ENCODE assay signal across 9 cellular contexts in the genomic region with DNA sequence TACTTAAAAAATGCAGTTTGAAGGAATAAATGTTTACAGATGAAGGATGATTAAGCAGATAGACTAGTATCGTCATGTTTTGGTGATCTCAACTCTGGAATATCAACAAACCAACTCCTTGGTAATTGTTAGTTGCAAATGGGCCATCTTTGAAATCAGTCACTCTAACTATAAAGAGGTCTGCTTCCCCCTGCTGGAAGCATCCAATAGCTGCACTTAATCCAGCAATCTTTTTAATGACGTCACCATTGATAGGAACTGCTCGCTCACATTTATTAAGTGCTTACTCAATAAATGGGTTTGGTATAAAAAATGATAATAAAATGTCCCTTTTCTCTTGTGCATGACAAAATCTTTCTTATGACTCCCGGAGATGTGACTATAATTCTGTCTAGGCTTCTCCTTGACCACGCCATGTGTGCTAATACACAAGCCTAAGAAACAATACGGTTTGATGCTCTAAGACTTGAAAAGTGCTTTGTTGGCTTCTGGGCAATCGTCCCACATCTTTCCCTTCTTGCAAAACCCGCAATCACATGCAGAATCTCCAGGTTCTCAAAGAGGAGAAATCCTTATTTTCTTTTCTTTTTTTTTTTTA.
DNase-seq lines count a peak whose midpoint lies in the region; ATAC-seq and TF ChIP-seq lines count a peak whose summit lies in the region.
"Had no signal": no experiment of that assay in that cellular context is flagged by ENCODE, and none has a peak within 500 bp of the region (broad histone marks: within the 10 kb centered on the region; RNA-seq: fewer than 3 reads in every experiment).

No MANE protein-coding gene starts in this region.

- intact Hi-C loops in OCI-LY7 (cut with micrococcal nuclease; ENCODE audit: unreplicated experiment) (loop anchor here (5.0 to 10.0 kb wide), 2 partner anchors 152 to 209 kb away; no protein-coding TSS in a partner anchor), dorsolateral prefrontal cortex (cut with DNase I) (loop anchor here in 1 of 2 donors (10.0 kb wide), 1 partner anchor 149 kb away; no protein-coding TSS in a partner anchor), ascending aorta (cut with DNase I) (no loop called here)

- no peaks in the 10 kb centered on the region for H4K20me1 ChIP-seq in OCI-LY7 (ENCODE audit: insufficient read depth, low read length)

- H3K4me2 ChIP-seq in OCI-LY7 (ENCODE audit: low read length) = no peak overlapping the region

- no peaks in the 10 kb centered on the region for H3K4me1 ChIP-seq in OCI-LY7 (ENCODE audit: insufficient read depth, low read length, poor library complexity, severe bottlenecking)
- no peaks in the 10 kb centered on the region for H3K4me1 ChIP-seq in ascending aorta

- DNase-seq in NCI-H524 (lab: John Stamatoyannopoulos, UW) (peak; percentile 23 to 62), NCI-H524 treated with DMSO at 0.1 percent for 48 hours (lab: John Stamatoyannopoulos, UW) (no peak), HT-29 (ENCODE audit: low spot score) (peak; percentile 60), OCI-LY7 (ENCODE audit: low spot score) (peak; percentile 56), dorsolateral prefrontal cortex (peak in 1 of 10 donors; percentile 13), nephron progenitor cell (peak; percentile 16), ascending aorta (ENCODE audit: low spot score in 2 of 2) (no peak)

- H3K27me3 Mint-ChIP-seq in nephron progenitor cell (ENCODE audit: low read depth, poor library complexity) = peaks cover 3% of the 10 kb centered on the region
- H3K27me3 Mint-ChIP-seq: CD4-positive, alpha-beta memory T cell had no signal

- H3K27ac Mint-ChIP-seq in nephron progenitor cell = no peak overlapping the region
- H3K27ac Mint-ChIP-seq: CD4-positive, alpha-beta memory T cell had no signal

- H3K4me3 Mint-ChIP-seq in nephron progenitor cell = no peak overlapping the region
- H3K4me3 Mint-ChIP-seq: CD4-positive, alpha-beta memory T cell had no signal

- no peaks in the 10 kb centered on the region for H3K36me3 ChIP-seq in OCI-LY7 (ENCODE audit: insufficient read depth, low read length)
- H3K36me3 ChIP-seq in ascending aorta = no peaks in the 10 kb centered on the region

- H3K9me3 ChIP-seq in OCI-LY7 (ENCODE audit: low read length) (no peaks in the 10 kb centered on the region), ascending aorta (no peaks in the 10 kb centered on the region)

- no peaks in the 10 kb centered on the region for H3K9me2 ChIP-seq in OCI-LY7 (ENCODE audit: insufficient read depth, low read length)

- no peaks in the 10 kb centered on the region for H3K36me3 Mint-ChIP-seq in nephron progenitor cell (ENCODE audit: low read depth)
- H3K36me3 Mint-ChIP-seq: CD4-positive, alpha-beta memory T cell had no signal

- TF ChIP-seq CTCF in OCI-LY7 (conservative IDR thresholded peaks at IDR 0.05; ENCODE audit: low read length) = peak; percentile 82
- peak; percentile 23 to 71 (median 58) for TF ChIP-seq CTCF in dorsolateral prefrontal cortex (IDR thresholded peaks at IDR 0.05 in 54 of 56, conservative IDR thresholded peaks at IDR 0.05 in 2 of 56; ENCODE audit: low read depth in 1 of 56, partially characterized antibody in 56 of 56)
- peak; percentile 74 for TF ChIP-seq CTCF in nephron progenitor cell (IDR thresholded peaks at IDR 0.05)
- TF ChIP-seq CTCF in ascending aorta (IDR thresholded peaks at IDR 0.05) = peak in 1 of 3 experiments; percentile 23

- H3K27me3 ChIP-seq in dorsolateral prefrontal cortex = no peaks in the 10 kb centered on the region
- H3K27me3 ChIP-seq in ascending aorta = no peaks in the 10 kb centered on the region

- H3K4me3 ChIP-seq in OCI-LY7 (ENCODE audit: low read depth, low read length, poor library complexity, severe bottlenecking) (no peak overlapping the region), dorsolateral prefrontal cortex (no peak overlapping the region), ascending aorta (no peak overlapping the region)

- H3K9me3 Mint-ChIP-seq in nephron progenitor cell = no peaks in the 10 kb centered on the region

- H3K27ac ChIP-seq in OCI-LY7 (ENCODE audit: low read depth, low read length, poor library complexity, severe bottlenecking) (no peak overlapping the region), dorsolateral prefrontal cortex (no peak overlapping the region), ascending aorta (no peak overlapping the region)

- no TSS peak for BruUV-seq in OCI-LY7 (replicated peaks; lab: Mats Ljungman, UMichigan)

- CTCF ChIA-PET in OCI-LY7 (lab: Charles Lee; ENCODE audit: unreplicated experiment) = no interaction called here

- POLR2A ChIA-PET in OCI-LY7 (lab: Charles Lee) = no interaction called here

- H3K4me1 Mint-ChIP-seq in nephron progenitor cell = peaks cover 3% of the 10 kb centered on the region
- H3K4me1 Mint-ChIP-seq: CD4-positive, alpha-beta memory T cell had no signal

- H2AFZ ChIP-seq in OCI-LY7 (ENCODE audit: low read length) = no peak overlapping the region

- H3K79me2 ChIP-seq in OCI-LY7 (ENCODE audit: insufficient read depth, low read depth, low read length) = no peaks in the 10 kb centered on the region

- peak; percentile 96 for ATAC-seq in GM21576 (IDR thresholded peaks at IDR 0.05; ENCODE audit: unreplicated experiment)

Comparison
In these comparisons a context has a peak if more than half of its experiments do, and no peak if none do; other contexts are left out.
1. DNase-seq: peak in NCI-H524 (2 of 2), HT-29 (single experiment), OCI-LY7 (single experiment) and nephron progenitor cell (single experiment); none in NCI-H524 treated with DMSO at 0.1 percent for 48 hours (single experiment) and ascending aorta (0 of 2).